ENCODE assay signal across 35 cellular contexts in the genomic region with DNA sequence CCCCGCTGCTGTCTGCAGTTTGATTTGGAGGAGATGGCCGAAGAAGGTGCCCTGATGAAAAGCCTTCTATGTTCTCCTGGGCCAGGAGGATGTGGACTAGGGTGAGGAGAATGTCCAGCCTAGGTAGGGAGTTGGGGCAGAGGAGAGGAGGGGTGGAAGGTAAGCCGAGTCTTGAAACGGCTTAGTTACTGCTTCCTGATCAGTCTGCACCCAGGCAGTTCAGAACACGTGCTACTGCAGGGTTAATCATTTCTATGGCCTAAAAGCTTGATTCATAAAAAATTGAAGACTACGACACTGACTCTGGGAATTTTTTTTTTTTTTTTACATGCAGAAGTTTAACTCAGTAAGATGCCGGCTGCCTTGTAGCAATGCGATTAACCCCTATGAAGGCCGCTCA.
"Had no signal": no experiment of that assay in that cellular context is flagged by ENCODE, and none has a peak within 500 bp of the region (broad histone marks: within the 10 kb centered on the region; RNA-seq: fewer than 3 reads in every experiment).

No MANE protein-coding gene starts in this region.

- H3K4me3 Mint-ChIP-seq: activated B cell treated with CpG ODN at 0.5 μM for 24 hours; activated CD4-positive, alpha-beta memory T cell treated with anti-CD3 and anti-CD28 coated beads for 36 hours; activated naive CD4-positive, alpha-beta T cell treated with anti-CD3 and anti-CD28 coated beads, Interleukin-2, amount 10 ng/mL, durations not matched to agents 7 days and 5 days; activated naive CD8-positive, alpha-beta T cell; activated naive CD8-positive, alpha-beta T cell treated with anti-CD3 and anti-CD28 coated beads, Interleukin-2, amount 50 U/mL, for 24 hours; activated T-cell treated with anti-CD3 and anti-CD28 coated beads, Interleukin-2, amount 50 U/mL, for 4 hours; central memory CD8-positive, alpha-beta T cell had no signal

- H3K27ac Mint-ChIP-seq: activated B cell treated with CpG ODN at 0.5 μM for 24 hours; activated CD4-positive, alpha-beta memory T cell treated with anti-CD3 and anti-CD28 coated beads for 36 hours; activated naive CD4-positive, alpha-beta T cell treated with anti-CD3 and anti-CD28 coated beads, Interleukin-2, amount 10 ng/mL, durations not matched to agents 7 days and 5 days; activated naive CD8-positive, alpha-beta T cell; activated naive CD8-positive, alpha-beta T cell treated with anti-CD3 and anti-CD28 coated beads, Interleukin-2, amount 50 U/mL, for 24 hours had no signal

- H3K27ac ChIP-seq: cardiac muscle cell, Peyer's patch, VCaP had no signal

- H3K36me3 ChIP-seq: cardiac muscle cell, Peyer's patch had no signal

- H3K27me3 Mint-ChIP-seq: activated B cell treated with CpG ODN at 0.5 μM for 24 hours; activated naive CD8-positive, alpha-beta T cell had no signal

- H3K27me3 ChIP-seq: cardiac muscle cell, Peyer's patch had no signal

- H3K4me3 ChIP-seq: cardiac muscle cell, Peyer's patch had no signal

- DNase-seq: activated B cell treated with CpG ODN at 0.5 μM for 24 hours; activated CD4-positive, alpha-beta memory T cell treated with anti-CD3 and anti-CD28 coated beads for 36 hours; activated CD4-positive, alpha-beta T cell treated with anti-CD3 and anti-CD28 coated beads for 4 hours; activated CD4-positive, alpha-beta T cell treated with anti-CD3 and anti-CD28 coated beads, Interleukin-2, amount 50 U/mL, for 1 hour; activated CD4-positive, CD25-positive, alpha-beta regulatory T cell treated with anti-CD3 and anti-CD28 coated beads, Interleukin-2, amount 50 U/mL, for 72 hours; activated CD8-positive, alpha-beta memory T cell treated with anti-CD3 and anti-CD28 coated beads, Interleukin-2, amount 50 U/mL, for 4 hours; activated effector memory CD4-positive, alpha-beta T cell treated with Interleukin-2 at 50 U/mL for 16 hours; activated naive CD4-positive, alpha-beta T cell treated with anti-CD3 and anti-CD28 coated beads, Interleukin-2, amount 10 ng/mL, durations not matched to agents 7 days and 5 days; activated naive CD8-positive, alpha-beta T cell treated with anti-CD3 and anti-CD28 coated beads, Interleukin-2, amount 50 U/mL, for 24 hours; activated T-cell treated with anti-CD3 and anti-CD28 coated beads for 4 hours; activated T-cell treated with anti-CD3 and anti-CD28 coated beads, Interleukin-2, amount 50 U/mL, for 4 hours; anterior cingulate cortex; Karpas-422; KBM-7; NCI-H1048; NCI-H1105 treated with DMSO at 0.1 percent for 48 hours; NCI-H1436 treated with DMSO at 0.1 percent for 48 hours; NCI-H1694 treated with DMSO at 0.1 percent for 48 hours; NCI-H2029; NCI-H510A; NCI-H526; NCI-H748 treated with DMSO at 0.1 percent for 48 hours; NK-92 treated with Interleukin-12 subunit alpha and Interleukin-12 subunit beta, amount 100 ng/mL, for 24 hours; PC-3; Peyer's patch; RPMI8226; SIG-M5; T-helper 1 cell; T-helper 2 cell; T-helper 9 cell had no signal

- H3K4me1 Mint-ChIP-seq: activated B cell treated with CpG ODN at 0.5 μM for 24 hours; activated naive CD4-positive, alpha-beta T cell treated with anti-CD3 and anti-CD28 coated beads, Interleukin-2, amount 10 ng/mL, durations not matched to agents 7 days and 5 days; activated naive CD8-positive, alpha-beta T cell treated with anti-CD3 and anti-CD28 coated beads, Interleukin-2, amount 50 U/mL, for 24 hours; central memory CD8-positive, alpha-beta T cell had no signal

- H3K4me1 ChIP-seq: Peyer's patch had no signal

- ATAC-seq: activated naive CD8-positive, alpha-beta T cell treated with anti-CD3 and anti-CD28 coated beads, Interleukin-2, amount 50 U/mL, for 24 hours; activated T-cell treated with anti-CD3 and anti-CD28 coated beads, Interleukin-2, amount 50 U/mL, for 4 hours; PC-3; SK-N-SH treated with all-trans-retinoic acid at 6 μM for 48 hours had no signal
